Comparison of ENCODE assay signal across 25 cellular contexts in the genomic region with DNA sequence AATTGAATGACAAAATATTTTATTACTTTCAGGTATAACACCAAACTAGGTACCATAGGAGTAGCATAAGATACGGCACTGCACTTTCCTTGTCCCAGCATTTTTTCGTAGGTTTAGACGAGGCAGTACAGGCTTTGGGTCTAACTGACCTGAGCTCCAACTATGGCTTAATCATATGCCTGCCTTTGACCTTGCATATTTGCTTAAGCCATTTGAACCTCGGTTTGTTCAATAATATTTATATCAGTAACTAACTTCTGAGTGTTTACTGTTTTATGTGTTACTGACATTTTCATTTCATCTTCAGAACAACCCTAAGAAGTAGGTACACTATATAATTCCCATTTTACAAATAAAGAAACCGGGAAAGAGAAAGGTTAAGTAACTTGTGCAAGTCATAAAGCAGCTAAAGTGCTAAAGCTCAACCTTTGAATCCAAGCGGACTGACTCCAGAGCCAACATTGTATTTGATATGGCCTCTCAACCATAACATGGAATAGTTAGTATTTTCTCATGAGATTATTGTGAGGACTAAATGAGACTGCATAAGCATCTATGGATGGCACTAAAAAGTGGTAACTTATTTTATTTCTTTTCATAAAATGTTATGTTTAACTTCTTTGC.
"Had no signal": no experiment of that assay in that cellular context is flagged by ENCODE, and none has a peak within 500 bp of the region (broad histone marks: within the 10 kb centered on the region; RNA-seq: fewer than 3 reads in every experiment).

No MANE protein-coding gene starts in this region.

- H3K27me3 ChIP-seq: gastrocnemius medialis, neutrophil, suprapubic skin, transverse colon, upper lobe of right lung, vagina had no signal

- H3K9me3 ChIP-seq: gastrocnemius medialis, neutrophil, suprapubic skin, transverse colon, upper lobe of right lung, vagina had no signal

- H2AFZ ChIP-seq: parathyroid adenoma had no signal

- H3K4me2 ChIP-seq: smooth muscle cell had no signal

- H3K9ac ChIP-seq: parathyroid adenoma had no signal

- H3K79me2 ChIP-seq: parathyroid adenoma had no signal

- ATAC-seq: esophagus mucosa; left cardiac atrium; left ventricle myocardium superior; natural killer cell treated with Interleukin-12 subunit alpha and Interleukin-12 subunit beta and Interleukin-15 and Interleukin-18, amount 100 ng/mL, for 72 hours; sciatic nerve; stimulated activated naive CD8-positive, alpha-beta T cell treated with anti-CD3 and anti-CD28 coated beads, Interleukin-15, amount 100 ng/mL, for 72 hours; upper lobe of right lung had no signal

- H3K27ac ChIP-seq: epithelial cell of prostate, neutrophil, parathyroid adenoma, suprapubic skin, upper lobe of right lung, vagina had no signal

- DNase-seq: cortex of kidney; foreskin fibroblast; gastrocnemius medialis; head of caudate nucleus; left cardiac atrium; left ventricle myocardium superior; naive B cell; stimulated activated CD4-positive, alpha-beta T cell treated with anti-CD3 and anti-CD28 coated beads, Interleukin-12 subunit alpha, Interleukin-12 subunit beta, amount 100 ng/mL, for 4 hours; stimulated activated CD4-positive, alpha-beta T cell treated with anti-CD3 and anti-CD28 coated beads, Interleukin-1b, Interleukin-23, amount 100 ng/mL, for 48 hours; stimulated activated CD4-positive, alpha-beta T cell treated with anti-CD3 and anti-CD28 coated beads, Interleukin-4, amount 100 ng/mL, for 1 hour; stimulated activated CD8-positive, alpha-beta memory T cell treated with anti-CD3 and anti-CD28 coated beads, Interleukin-4, amount 100 ng/mL, for 48 hours; stimulated activated naive CD4-positive, alpha-beta T cell; stimulated activated naive CD8-positive, alpha-beta T cell treated with anti-CD3 and anti-CD28 coated beads, Interleukin-15, amount 100 ng/mL, for 72 hours; transverse colon; upper lobe of right lung had no signal

- H3K4me1 ChIP-seq: parathyroid adenoma, suprapubic skin, upper lobe of right lung, vagina had no signal

- H3K4me3 ChIP-seq: gastrocnemius medialis, lung, smooth muscle cell, suprapubic skin, transverse colon, upper lobe of right lung, vagina had no signal
